9 cellular contexts compared by ENCODE assay signal in the genomic region with DNA sequence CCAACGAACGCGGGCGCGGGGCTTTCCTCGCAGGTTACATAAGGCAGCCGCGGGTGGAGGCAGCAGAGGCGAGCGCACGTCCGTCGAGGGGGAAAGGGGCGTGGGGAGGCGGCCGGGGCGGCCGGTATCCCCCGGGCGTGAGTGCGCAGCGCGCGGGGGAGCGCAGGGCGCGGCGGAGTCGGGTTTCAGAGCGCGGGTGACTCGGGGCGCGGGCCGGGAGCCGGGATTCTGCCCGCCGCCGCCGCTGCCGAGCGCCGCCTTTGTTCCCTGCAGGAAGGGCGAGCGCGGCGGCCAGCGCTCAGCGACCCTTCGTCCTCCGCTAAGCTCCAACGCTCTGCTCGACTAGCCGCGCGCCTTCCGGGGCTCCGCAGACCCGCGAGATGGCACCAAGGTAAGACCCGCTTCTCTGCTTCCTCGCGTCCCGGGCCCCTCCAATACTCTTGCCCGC. TPM values are rescaled to one million over a fixed set of nuclear protein-coding genes. Genes with fewer than 3 reads are reported as not detected.
DNase-seq lines count a peak whose midpoint lies in the region; ATAC-seq and TF ChIP-seq lines count a peak whose summit lies in the region.
"Had no signal": no experiment of that assay in that cellular context is flagged by ENCODE, and none has a peak within 500 bp of the region (broad histone marks: within the 10 kb centered on the region; RNA-seq: fewer than 3 reads in every experiment).

A gene (plus strand): TSS at position 226 of the 448 bp plus-strand sequence. CDS start 155 bp downstream, at position 381.

- H3K27ac Mint-ChIP-seq in activated naive CD4-positive, alpha-beta T cell treated with anti-CD3 and anti-CD28 coated beads, Interleukin-2, amount 50 U/mL, for 72 hours, result no peak within 1 kb of the TSS

- peak within 1 kb of the TSS; percentile 83 for H3K4me2 ChIP-seq in smooth muscle cell

- TF ChIP-seq CTCF in smooth muscle cell (IDR thresholded peaks at IDR 0.05; ENCODE audit: borderline replicate concordance, insufficient read depth, poor library complexity, severe bottlenecking) (no peak), GM10248 (IDR thresholded peaks at IDR 0.05; ENCODE audit: control extremely low read depth, extremely low read depth, low read depth, missing control alignments) (no peak)

- WGBS in smooth muscle cell (ENCODE audit: low lambda C conversion rate), result 1% methylated on average over 34 of the region's 65 CpGs

- H3K9me3 Mint-ChIP-seq in activated naive CD4-positive, alpha-beta T cell treated with anti-CD3 and anti-CD28 coated beads, Interleukin-2, amount 50 U/mL, for 72 hours, result no peaks in the 10 kb centered on the region

- no peaks in the 10 kb centered on the region for H3K27me3 ChIP-seq in smooth muscle cell (ENCODE audit: low read depth)

- no peaks in the 10 kb centered on the region for H3K9me3 ChIP-seq in smooth muscle cell (replicated peaks; ENCODE audit: low read depth)

- DNase-seq in DMS 273 (lab: John Stamatoyannopoulos, UW; ENCODE audit: unreplicated experiment) (peak; percentile 51), DMS 273 treated with DMSO at 0.1 percent for 48 hours (lab: John Stamatoyannopoulos, UW) (no peak), smooth muscle cell (lab: John Stamatoyannopoulos, UW; ENCODE audit: unreplicated experiment) (no peak), GM10248 (ENCODE audit: extremely low spot score) (no peak), DMS114 treated with DMSO at 0.1 percent for 48 hours (lab: John Stamatoyannopoulos, UW; ENCODE audit: unreplicated experiment) (no peak)
- peak; percentile 8 to 11 for DNase-seq in activated naive CD4-positive, alpha-beta T cell treated with anti-CD3 and anti-CD28 coated beads, Interleukin-2, amount 50 U/mL, for 72 hours (ENCODE audit: low spot score in 2 of 2)

- peaks cover 19% of the 10 kb centered on the region for H3K4me1 ChIP-seq in smooth muscle cell (ENCODE audit: low read depth)

- H4K20me1 ChIP-seq in smooth muscle cell (ENCODE audit: low read depth), result no peaks in the 10 kb centered on the region

- peaks cover 53% of the 10 kb centered on the region for H3K79me2 ChIP-seq in smooth muscle cell (ENCODE audit: low read depth)

- H3K9ac ChIP-seq in smooth muscle cell (ENCODE audit: low read depth), result peak within 1 kb of the TSS; percentile 18

- H3K27ac ChIP-seq in smooth muscle cell (ENCODE audit: low read depth), result no peak within 1 kb of the TSS
- H3K27ac ChIP-seq: 22Rv1 had no signal

- POLR2A ChIA-PET in GM10248 (lab: Yijun Ruan, JAX), result no interaction called here

- no peaks in the 10 kb centered on the region for H3F3A ChIP-seq in smooth muscle cell (ENCODE audit: low read depth)

- H3K36me3 Mint-ChIP-seq in activated naive CD4-positive, alpha-beta T cell treated with anti-CD3 and anti-CD28 coated beads, Interleukin-2, amount 50 U/mL, for 72 hours, result peaks cover 0 to 6% of the 10 kb centered on the region in 2 donors

- peak in 1 of 2 donors; percentile 35 for ATAC-seq in activated naive CD4-positive, alpha-beta T cell treated with anti-CD3 and anti-CD28 coated beads, Interleukin-2, amount 50 U/mL, for 72 hours
- no peak for ATAC-seq in HG03354 (IDR thresholded peaks at IDR 0.05; ENCODE audit: poor library complexity, severe bottlenecking, unreplicated experiment)

- no peaks in the 10 kb centered on the region for H3K36me3 ChIP-seq in smooth muscle cell (ENCODE audit: low read depth)

- H3K4me3 ChIP-seq in iPS-11a (ENCODE audit: low read depth, low read length) (peak within 1 kb of the TSS; percentile 53), smooth muscle cell (peak within 1 kb of the TSS; percentile 68)

- CTCF ChIA-PET in GM10248 (lab: Yijun Ruan, JAX), result no interaction called here

- peak within 1 kb of the TSS; percentile 68 for H2AFZ ChIP-seq in smooth muscle cell (ENCODE audit: low read depth)

RNA-seq across cellular contexts. Expression of the gene that starts here (rescaled TPM):
- under 1 TPM; 0.11 to 0.23 TPM for total RNA-seq in activated naive CD4-positive, alpha-beta T cell treated with anti-CD3 and anti-CD28 coated beads, Interleukin-2, amount 50 U/mL, for 72 hours
- 222 and 313 TPM in 2 replicates for total RNA-seq in smooth muscle cell
- polyA plus RNA-seq in smooth muscle cell, result 167 and 293 TPM in 2 replicates

Comparison
In these comparisons a context has a peak if more than half of its experiments do, and no peak if none do; other contexts are left out.
1. RNA of the gene that starts here (total RNA-seq): 222 to 313 TPM in smooth muscle cell; 0.11 to 0.23 TPM in activated naive CD4-positive, alpha-beta T cell treated with anti-CD3 and anti-CD28 coated beads, Interleukin-2, amount 50 U/mL, for 72 hours; every median in the first group is over 100 times any median in the second.
2. Peak in DNase-seq in activated naive CD4-positive, alpha-beta T cell treated with anti-CD3 and anti-CD28 coated beads, Interleukin-2, amount 50 U/mL, for 72 hours; RNA of the gene not detected or under 1 TPM.